Comparison of ENCODE assay signal across 1 cellular context in genomic region chr18:24850532-24850931, GRCh38.
TF ChIP-seq lines count a peak whose summit lies in the region.

No MANE protein-coding gene starts in this region.

TF ChIP-seq in WTC11, 78 proteins besides CTCF, POLR2A, EP300 and RAD21 (continued from another document):
- TF ChIP-seq ARID4B (CRISPR knock-in tag; IDR thresholded peaks at IDR 0.05; ENCODE audit: borderline replicate concordance): no peak
- no peak for TF ChIP-seq PRRX2 (CRISPR knock-in tag; IDR thresholded peaks at IDR 0.05)
- TF ChIP-seq ETV6 (CRISPR knock-in tag; IDR thresholded peaks at IDR 0.05): no peak
- TF ChIP-seq USF1 (CRISPR knock-in tag; IDR thresholded peaks at IDR 0.05): no peak
- no peak for TF ChIP-seq ATF2 (CRISPR knock-in tag; IDR thresholded peaks at IDR 0.05; ENCODE audit: borderline replicate concordance, low read depth)
